In the genomic region with DNA sequence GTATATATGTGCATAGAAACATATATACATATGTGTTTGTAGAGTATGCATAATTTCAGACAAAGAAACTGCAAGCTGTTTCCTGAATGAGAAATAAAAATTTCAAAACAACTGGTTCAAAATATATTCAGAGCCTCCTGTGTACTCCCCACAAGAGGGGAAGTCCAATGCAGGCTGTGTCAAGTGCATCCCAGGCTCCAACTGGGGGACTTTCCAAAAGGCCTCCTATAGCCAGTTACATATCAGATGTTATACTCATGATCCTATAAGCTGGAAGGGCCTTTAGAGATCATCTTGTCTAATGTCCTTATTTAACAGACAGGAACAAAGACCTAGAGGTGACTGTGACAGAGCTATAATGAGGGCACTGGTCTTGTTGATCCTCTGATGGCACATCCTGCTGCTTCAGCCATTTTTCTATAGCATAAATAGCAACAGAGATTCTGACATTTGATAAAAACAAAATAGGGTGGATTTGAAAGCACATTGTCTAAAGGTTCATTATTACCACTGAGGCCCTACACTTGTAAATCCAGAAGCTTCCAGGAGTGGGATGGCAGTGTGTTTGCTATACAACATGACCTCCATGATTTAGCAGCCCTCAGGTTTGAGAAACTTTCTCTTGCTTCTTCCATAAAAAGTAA, we compare ENCODE assay signal across 11 cellular contexts. TPM values are rescaled to one million over a fixed set of nuclear protein-coding genes. Genes with fewer than 3 reads are reported as not detected.
A peak's percentile ranks its signal among the peaks of the same experiment; 100 is the strongest.
DNase-seq lines count a peak whose midpoint lies in the region; ATAC-seq and TF ChIP-seq lines count a peak whose summit lies in the region.
"Had no signal": no experiment of that assay in that cellular context is flagged by ENCODE, and none has a peak within 500 bp of the region (broad histone marks: within the 10 kb centered on the region; RNA-seq: fewer than 3 reads in every experiment).

No MANE protein-coding gene starts in this region.

- peak overlapping the region; percentile 59 for H3K27ac Mint-ChIP-seq in endodermal cell

- POLR2A ChIA-PET in OCI-LY7 (lab: Charles Lee): interaction anchor here (2.0 kb wide), 1 partner anchor 9 kb away, joined by 4 read pairs; no protein-coding TSS in a partner anchor

- H3K9ac ChIP-seq in endodermal cell (ENCODE audit: extremely low read depth, low read length, poor library complexity, severe bottlenecking): no peak overlapping the region

- peaks cover 33% of the 10 kb centered on the region for H3K4me1 Mint-ChIP-seq in endodermal cell

- no peaks in the 10 kb centered on the region for H3K27me3 Mint-ChIP-seq in endodermal cell (ENCODE audit: insufficient read depth)

- CTCF ChIA-PET in OCI-LY7 (lab: Charles Lee; ENCODE audit: unreplicated experiment): no interaction called here

- no peaks in the 10 kb centered on the region for H3K36me3 Mint-ChIP-seq in endodermal cell (ENCODE audit: low read depth)

- no TSS peak for BruUV-seq in OCI-LY7 (replicated peaks; lab: Mats Ljungman, UMichigan)

- no peaks in the 10 kb centered on the region for H3K9me2 ChIP-seq in OCI-LY7 (ENCODE audit: insufficient read depth, low read length)

- no peak overlapping the region for H2AFZ ChIP-seq in OCI-LY7 (ENCODE audit: low read length)

- H3K4me1 ChIP-seq in endodermal cell (ENCODE audit: control insufficient read depth, insufficient read depth, low read length): peaks cover 6% of the 10 kb centered on the region
- H3K4me1 ChIP-seq in OCI-LY7 (ENCODE audit: insufficient read depth, low read length, poor library complexity, severe bottlenecking): no peaks in the 10 kb centered on the region
- H3K4me1 ChIP-seq: adrenal gland, pancreas had no signal

- H3K4me2 ChIP-seq in OCI-LY7 (ENCODE audit: low read length): no peak overlapping the region

- H3K27me3 ChIP-seq in endodermal cell (ENCODE audit: control insufficient read depth, insufficient read depth, low read length, poor library complexity, severe bottlenecking): no peaks in the 10 kb centered on the region
- H3K27me3 ChIP-seq: adrenal gland, pancreas had no signal

- intact Hi-C loops in sciatic nerve (cut with DNase I): no loop called here
- intact Hi-C loops in OCI-LY7 (cut with micrococcal nuclease; ENCODE audit: unreplicated experiment): no loop called here

- H3K79me2 ChIP-seq in OCI-LY7 (ENCODE audit: insufficient read depth, low read depth, low read length): no peaks in the 10 kb centered on the region

- H3K9me3 ChIP-seq in endodermal cell (ENCODE audit: control insufficient read depth, low read length) (no peaks in the 10 kb centered on the region), OCI-LY7 (ENCODE audit: low read length) (no peaks in the 10 kb centered on the region)
- H3K9me3 ChIP-seq: adrenal gland, pancreas had no signal

- TF ChIP-seq CTCF in endodermal cell (conservative IDR thresholded peaks at IDR 0.05) (no peak), OCI-LY7 (conservative IDR thresholded peaks at IDR 0.05; ENCODE audit: low read length) (no peak)

- H3K4me3 Mint-ChIP-seq in endodermal cell: no peak overlapping the region

- H4K20me1 ChIP-seq in OCI-LY7 (ENCODE audit: insufficient read depth, low read length): no peaks in the 10 kb centered on the region

- H3K36me3 ChIP-seq in endodermal cell (ENCODE audit: control insufficient read depth, insufficient read depth, low read length) (no peaks in the 10 kb centered on the region), OCI-LY7 (ENCODE audit: insufficient read depth, low read length) (no peaks in the 10 kb centered on the region)
- H3K36me3 ChIP-seq: adrenal gland, pancreas had no signal

- DNase-seq in endodermal cell (no peak), OCI-M2 (lab: John Stamatoyannopoulos, UW; ENCODE audit: unreplicated experiment) (no peak), sciatic nerve (ENCODE audit: low spot score) (no peak), OCI-LY7 (ENCODE audit: low spot score) (no peak), SKM-1 (lab: John Stamatoyannopoulos, UW; ENCODE audit: unreplicated experiment) (no peak)
- DNase-seq: adrenal gland, OCI-M1, pancreas had no signal

- ATAC-seq in GM18508 (IDR thresholded peaks at IDR 0.05; ENCODE audit: insufficient read depth, unreplicated experiment): peak; percentile 35
- ATAC-seq in GM21390 (IDR thresholded peaks at IDR 0.05; ENCODE audit: unreplicated experiment): peak; percentile 31
- peak; percentile 30 for ATAC-seq in HG03159 (IDR thresholded peaks at IDR 0.05; ENCODE audit: unreplicated experiment)
- no peak for ATAC-seq in sciatic nerve

- no peak overlapping the region for H3K4me3 ChIP-seq in endodermal cell (ENCODE audit: low read length)
- H3K4me3 ChIP-seq in OCI-LY7 (ENCODE audit: low read depth, low read length, poor library complexity, severe bottlenecking): no peak overlapping the region
- H3K4me3 ChIP-seq: adrenal gland, pancreas had no signal

- H3K27ac ChIP-seq in endodermal cell (ENCODE audit: low read depth, low read length) (no peak overlapping the region), OCI-LY7 (ENCODE audit: low read depth, low read length, poor library complexity, severe bottlenecking) (no peak overlapping the region)
- H3K27ac ChIP-seq: adrenal gland, pancreas had no signal

- no peaks in the 10 kb centered on the region for H3K9me3 Mint-ChIP-seq in endodermal cell

RNA-seq across cellular contexts. Expression of gene LY75, which starts 13.5 kb away (rescaled TPM):
- total RNA-seq in endodermal cell (1 to 10 TPM; 1.5 to 1.9 TPM), sciatic nerve (4.5 TPM), OCI-LY7 (2022) (not detected in 2 replicates)
- polyA plus RNA-seq in endodermal cell (2013, experiment 1 of 2): 0.18 TPM
- polyA plus RNA-seq in endodermal cell (2013, experiment 2 of 2): not detected
- not detected in 2 replicates for total RNA-seq in OCI-LY7 (2014; rRNA removed; shearing (Covaris generic))
